7 cellular contexts compared by ENCODE assay signal in genomic region chr6:2209226-2209809, GRCh38. TPM values are rescaled to one million over a fixed set of nuclear protein-coding genes. Genes with fewer than 3 reads are reported as not detected.
DNase-seq lines count a peak whose midpoint lies in the region; ATAC-seq and TF ChIP-seq lines count a peak whose summit lies in the region.

No MANE protein-coding gene starts in this region.

- peaks cover 57% of the 10 kb centered on the region for H3K79me2 ChIP-seq in GM23338 (replicated peaks; ENCODE audit: insufficient read depth)

- H3K4me3 Mint-ChIP-seq in GM23338, result no peak overlapping the region
- no peak overlapping the region for H3K4me3 Mint-ChIP-seq in activated CD8-positive, alpha-beta T cell treated with anti-CD3 and anti-CD28 coated beads, Interleukin-2, amount 10 ng/mL, durations not matched to agents 7 days and 5 days

- POLR2A ChIA-PET in activated CD8-positive, alpha-beta T cell treated with anti-CD3 and anti-CD28 coated beads, Interleukin-2, amount 10 ng/mL, durations not matched to agents 7 days and 5 days (lab: Charles Lee), result interaction anchor here (0.7 to 1.4 kb wide), 2 partner anchors 9 to 143 kb away, joined by 3 to 4 read pairs; no protein-coding TSS in a partner anchor

- TF ChIP-seq CTCF in GM12874 (IDR thresholded peaks at IDR 0.05; ENCODE audit: insufficient read depth, low read depth, low read length) (peak; percentile 80), GM23338 (conservative IDR thresholded peaks at IDR 0.05; ENCODE audit: low read depth in 2 of 2) (peak; percentile 75 to 95), testis (IDR thresholded peaks at IDR 0.05) (peak in 1 of 3 experiments; percentile 13)

- peak; percentile 99 for ATAC-seq in GM23338
- peak; percentile 82 for ATAC-seq in activated CD8-positive, alpha-beta T cell treated with anti-CD3 and anti-CD28 coated beads, Interleukin-2, amount 10 ng/mL, durations not matched to agents 7 days and 5 days

- intact Hi-C loops in testis (cut with DNase I; ENCODE audit: low total_unique reads), result no loop called here

- WGBS in testis, 2 donors, result 82 to 89% methylated on average over 6 of the region's 6 CpGs

- H3K27me3 Mint-ChIP-seq in GM23338 (ENCODE audit: insufficient read depth, low read depth, poor library complexity), result no peaks in the 10 kb centered on the region
- peaks cover 1% of the 10 kb centered on the region for H3K27me3 Mint-ChIP-seq in activated CD8-positive, alpha-beta T cell treated with anti-CD3 and anti-CD28 coated beads, Interleukin-2, amount 10 ng/mL, durations not matched to agents 7 days and 5 days (ENCODE audit: low read depth)

- H3K9me3 Mint-ChIP-seq in GM23338, result peaks cover 10% of the 10 kb centered on the region; the same call in 2 of the 3 replicates
- H3K9me3 Mint-ChIP-seq in activated CD8-positive, alpha-beta T cell treated with anti-CD3 and anti-CD28 coated beads, Interleukin-2, amount 10 ng/mL, durations not matched to agents 7 days and 5 days (ENCODE audit: insufficient read depth), result no peaks in the 10 kb centered on the region

- H3K36me3 Mint-ChIP-seq in GM23338 (ENCODE audit: low read depth), result peaks cover 9% of the 10 kb centered on the region; the same call in 2 of the 3 replicates
- peaks cover 1% of the 10 kb centered on the region for H3K36me3 Mint-ChIP-seq in activated CD8-positive, alpha-beta T cell treated with anti-CD3 and anti-CD28 coated beads, Interleukin-2, amount 10 ng/mL, durations not matched to agents 7 days and 5 days (ENCODE audit: low read depth)

- CTCF ChIA-PET in activated CD8-positive, alpha-beta T cell treated with anti-CD3 and anti-CD28 coated beads, Interleukin-2, amount 10 ng/mL, durations not matched to agents 7 days and 5 days (lab: Charles Lee), result interaction anchor here (0.5 to 4.1 kb wide), 32 partner anchors 8 to 541 kb away, joined by 3 to 53 read pairs (median 4); no protein-coding TSS in a partner anchor

- no peak overlapping the region for H2AFZ ChIP-seq in GM23338

- no peak for TF ChIP-seq POLR2A in testis (IDR thresholded peaks at IDR 0.05)

- H4K20me1 ChIP-seq in GM23338 (replicated peaks; ENCODE audit: insufficient read depth), result peaks cover 12% of the 10 kb centered on the region

- H3K4me1 ChIP-seq in GM23338 (ENCODE audit: insufficient read depth) (peaks cover 12% of the 10 kb centered on the region; the same call in 1 of the 2 replicates), testis (no peaks in the 10 kb centered on the region)

- H3K9me2 ChIP-seq in GM23338 (ENCODE audit: insufficient read depth), result no peaks in the 10 kb centered on the region

- DNase-seq in GM23338 (ENCODE audit: low spot score) (peak; percentile 86), NCI-H187 treated with DMSO at 0.1 percent for 48 hours (lab: John Stamatoyannopoulos, UW) (peak; percentile 69), hepatic stellate cell (ENCODE audit: low spot score) (peak; percentile 10), testis (no peak)
- peak; percentile 58 for DNase-seq in activated CD8-positive, alpha-beta T cell treated with anti-CD3 and anti-CD28 coated beads, Interleukin-2, amount 10 ng/mL, durations not matched to agents 7 days and 5 days
- DNase-seq in stimulated activated CD8-positive, alpha-beta memory T cell treated with anti-CD3 and anti-CD28 coated beads, Interleukin-4, amount 100 ng/mL, for 24 hours (ENCODE audit: low read depth), result peak; percentile 22

- no peaks in the 10 kb centered on the region for H3F3A ChIP-seq in GM23338 (replicated peaks; ENCODE audit: low read depth)

- H3K4me3 ChIP-seq in GM23338 (no peak overlapping the region), testis (no peak overlapping the region)

- H3K27me3 ChIP-seq in GM23338 (ENCODE audit: insufficient read depth), result no peaks in the 10 kb centered on the region
- no peaks in the 10 kb centered on the region for H3K27me3 ChIP-seq in testis

- no peak overlapping the region for H3K27ac Mint-ChIP-seq in GM23338
- H3K27ac Mint-ChIP-seq in activated CD8-positive, alpha-beta T cell treated with anti-CD3 and anti-CD28 coated beads, Interleukin-2, amount 10 ng/mL, durations not matched to agents 7 days and 5 days, result no peak overlapping the region

- H3K27ac ChIP-seq in GM23338 (ENCODE audit: low read depth) (no peak overlapping the region), testis (no peak overlapping the region)

- peaks cover 19% of the 10 kb centered on the region for H3K4me1 Mint-ChIP-seq in GM23338
- no peaks in the 10 kb centered on the region for H3K4me1 Mint-ChIP-seq in activated CD8-positive, alpha-beta T cell treated with anti-CD3 and anti-CD28 coated beads, Interleukin-2, amount 10 ng/mL, durations not matched to agents 7 days and 5 days (ENCODE audit: low read depth)

- H3K4me2 ChIP-seq in GM23338, result no peak overlapping the region

- no peaks in the 10 kb centered on the region for H3K9me3 ChIP-seq in testis

- H3K36me3 ChIP-seq in GM23338 (ENCODE audit: insufficient read depth) (no peaks in the 10 kb centered on the region), testis (ENCODE audit: low read depth, missing control alignments) (no peaks in the 10 kb centered on the region)

TF ChIP-seq in GM23338, 12 proteins besides CTCF, POLR2A, EP300 and RAD21:
- TF ChIP-seq, protein P1, sequence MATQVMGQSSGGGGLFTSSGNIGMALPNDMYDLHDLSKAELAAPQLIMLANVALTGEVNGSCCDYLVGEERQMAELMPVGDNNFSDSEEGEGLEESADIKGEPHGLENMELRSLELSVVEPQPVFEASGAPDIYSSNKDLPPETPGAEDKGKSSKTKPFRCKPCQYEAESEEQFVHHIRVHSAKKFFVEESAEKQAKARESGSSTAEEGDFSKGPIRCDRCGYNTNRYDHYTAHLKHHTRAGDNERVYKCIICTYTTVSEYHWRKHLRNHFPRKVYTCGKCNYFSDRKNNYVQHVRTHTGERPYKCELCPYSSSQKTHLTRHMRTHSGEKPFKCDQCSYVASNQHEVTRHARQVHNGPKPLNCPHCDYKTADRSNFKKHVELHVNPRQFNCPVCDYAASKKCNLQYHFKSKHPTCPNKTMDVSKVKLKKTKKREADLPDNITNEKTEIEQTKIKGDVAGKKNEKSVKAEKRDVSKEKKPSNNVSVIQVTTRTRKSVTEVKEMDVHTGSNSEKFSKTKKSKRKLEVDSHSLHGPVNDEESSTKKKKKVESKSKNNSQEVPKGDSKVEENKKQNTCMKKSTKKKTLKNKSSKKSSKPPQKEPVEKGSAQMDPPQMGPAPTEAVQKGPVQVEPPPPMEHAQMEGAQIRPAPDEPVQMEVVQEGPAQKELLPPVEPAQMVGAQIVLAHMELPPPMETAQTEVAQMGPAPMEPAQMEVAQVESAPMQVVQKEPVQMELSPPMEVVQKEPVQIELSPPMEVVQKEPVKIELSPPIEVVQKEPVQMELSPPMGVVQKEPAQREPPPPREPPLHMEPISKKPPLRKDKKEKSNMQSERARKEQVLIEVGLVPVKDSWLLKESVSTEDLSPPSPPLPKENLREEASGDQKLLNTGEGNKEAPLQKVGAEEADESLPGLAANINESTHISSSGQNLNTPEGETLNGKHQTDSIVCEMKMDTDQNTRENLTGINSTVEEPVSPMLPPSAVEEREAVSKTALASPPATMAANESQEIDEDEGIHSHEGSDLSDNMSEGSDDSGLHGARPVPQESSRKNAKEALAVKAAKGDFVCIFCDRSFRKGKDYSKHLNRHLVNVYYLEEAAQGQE (IDR thresholded peaks at IDR 0.05; ENCODE audit: unreplicated experiment), result no peak
- TF ChIP-seq STAT1 (IDR thresholded peaks at IDR 0.05; ENCODE audit: unreplicated experiment) (no peak), EZH2phosphoT487 (IDR thresholded peaks at IDR 0.05; ENCODE audit: unreplicated experiment) (no peak), ZNF331 (CRISPR knock-in tag; IDR thresholded peaks at IDR 0.05; ENCODE audit: low read depth) (no peak), POLR2AphosphoS5 (IDR thresholded peaks at IDR 0.05; ENCODE audit: low read depth) (no peak)
TF ChIP-seq in GM23338: peak in this region for 0.

RNA-seq across cellular contexts. Expression of gene GMDS, which starts 36.1 kb away (rescaled TPM):
- total RNA-seq in GM23338 (2014; rRNA removed; shearing (Covaris generic)), result 30.1 and 35.7 TPM in 2 replicates
- polyA plus RNA-seq in GM23338 (2016; fragmentation: Nextera tagmentation; extraction: Ambion mirVana) (36.5 and 44.6 TPM in 2 replicates), testis (ENCODE audit: insufficient read depth, low read depth, low replicate concordance) (19.6 TPM)
- total RNA-seq in activated CD8-positive, alpha-beta T cell treated with anti-CD3 and anti-CD28 coated beads, Interleukin-2, amount 10 ng/mL, durations not matched to agents 7 days and 5 days, result 10 to 100 TPM; 30.3 to 38.5 TPM
- total RNA-seq in testis, result 10 to 100 TPM; 22.2 to 31.1 TPM
